ENCODE assay signal across 1 cellular context in genomic region chr20:64083380-64084208, GRCh38.
TF ChIP-seq lines count a peak whose summit lies in the region.

No MANE protein-coding gene starts in this region.

TF ChIP-seq in HEK293, 187 proteins besides CTCF, POLR2A, EP300 and RAD21 (continued from another document):
- TF ChIP-seq ZBTB1 (tag by site-specific recombination; IDR thresholded peaks at IDR 0.05), result 0 out of 2 replicates have a peak, but pooled peaks have one; percentile 33
- no peak for TF ChIP-seq PBX3 (CRISPR knock-in tag; IDR thresholded peaks at IDR 0.05)
- no peak for TF ChIP-seq ZNF350 (tag by site-specific recombination; IDR thresholded peaks at IDR 0.05)
- no peak for TF ChIP-seq ZNF600 (tag by site-specific recombination; IDR thresholded peaks at IDR 0.05)
- no peak for TF ChIP-seq ZNF747 (tag by site-specific recombination; IDR thresholded peaks at IDR 0.05)
- no peak for TF ChIP-seq SCRT2 (tag by site-specific recombination; IDR thresholded peaks at IDR 0.05)
- no peak for TF ChIP-seq ZNF132 (tag by site-specific recombination; IDR thresholded peaks at IDR 0.05; ENCODE audit: borderline replicate concordance)
- TF ChIP-seq SALL2 (tag by site-specific recombination; IDR thresholded peaks at IDR 0.05; ENCODE audit: borderline replicate concordance), result no peak
- TF ChIP-seq ZNF341 (tag by site-specific recombination; IDR thresholded peaks at IDR 0.05; ENCODE audit: low read depth), result no peak; the same call in 1 of the 2 replicates
- TF ChIP-seq, protein P1, sequence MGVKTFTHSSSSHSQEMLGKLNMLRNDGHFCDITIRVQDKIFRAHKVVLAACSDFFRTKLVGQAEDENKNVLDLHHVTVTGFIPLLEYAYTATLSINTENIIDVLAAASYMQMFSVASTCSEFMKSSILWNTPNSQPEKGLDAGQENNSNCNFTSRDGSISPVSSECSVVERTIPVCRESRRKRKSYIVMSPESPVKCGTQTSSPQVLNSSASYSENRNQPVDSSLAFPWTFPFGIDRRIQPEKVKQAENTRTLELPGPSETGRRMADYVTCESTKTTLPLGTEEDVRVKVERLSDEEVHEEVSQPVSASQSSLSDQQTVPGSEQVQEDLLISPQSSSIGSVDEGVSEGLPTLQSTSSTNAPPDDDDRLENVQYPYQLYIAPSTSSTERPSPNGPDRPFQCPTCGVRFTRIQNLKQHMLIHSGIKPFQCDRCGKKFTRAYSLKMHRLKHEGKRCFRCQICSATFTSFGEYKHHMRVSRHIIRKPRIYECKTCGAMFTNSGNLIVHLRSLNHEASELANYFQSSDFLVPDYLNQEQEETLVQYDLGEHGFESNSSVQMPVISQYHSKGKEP (tag by site-specific recombination; IDR thresholded peaks at IDR 0.05), result no peak
- no peak for TF ChIP-seq ZNF560 (tag by site-specific recombination; IDR thresholded peaks at IDR 0.05; ENCODE audit: borderline replicate concordance)
- TF ChIP-seq WT1 (tag by site-specific recombination; IDR thresholded peaks at IDR 0.05), result 0 out of 2 replicates have a peak, but pooled peaks have one; percentile 25
- TF ChIP-seq ZNF76 (tag by site-specific recombination; IDR thresholded peaks at IDR 0.05; ENCODE audit: borderline replicate concordance, low read depth), result peak; percentile 11; the same call in 1 of the 2 replicates
- TF ChIP-seq, protein P2, sequence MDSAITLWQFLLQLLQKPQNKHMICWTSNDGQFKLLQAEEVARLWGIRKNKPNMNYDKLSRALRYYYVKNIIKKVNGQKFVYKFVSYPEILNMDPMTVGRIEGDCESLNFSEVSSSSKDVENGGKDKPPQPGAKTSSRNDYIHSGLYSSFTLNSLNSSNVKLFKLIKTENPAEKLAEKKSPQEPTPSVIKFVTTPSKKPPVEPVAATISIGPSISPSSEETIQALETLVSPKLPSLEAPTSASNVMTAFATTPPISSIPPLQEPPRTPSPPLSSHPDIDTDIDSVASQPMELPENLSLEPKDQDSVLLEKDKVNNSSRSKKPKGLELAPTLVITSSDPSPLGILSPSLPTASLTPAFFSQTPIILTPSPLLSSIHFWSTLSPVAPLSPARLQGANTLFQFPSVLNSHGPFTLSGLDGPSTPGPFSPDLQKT (IDR thresholded peaks at IDR 0.05; ENCODE audit: borderline replicate concordance, low read depth, low read length), result no peak
- TF ChIP-seq, protein P3, sequence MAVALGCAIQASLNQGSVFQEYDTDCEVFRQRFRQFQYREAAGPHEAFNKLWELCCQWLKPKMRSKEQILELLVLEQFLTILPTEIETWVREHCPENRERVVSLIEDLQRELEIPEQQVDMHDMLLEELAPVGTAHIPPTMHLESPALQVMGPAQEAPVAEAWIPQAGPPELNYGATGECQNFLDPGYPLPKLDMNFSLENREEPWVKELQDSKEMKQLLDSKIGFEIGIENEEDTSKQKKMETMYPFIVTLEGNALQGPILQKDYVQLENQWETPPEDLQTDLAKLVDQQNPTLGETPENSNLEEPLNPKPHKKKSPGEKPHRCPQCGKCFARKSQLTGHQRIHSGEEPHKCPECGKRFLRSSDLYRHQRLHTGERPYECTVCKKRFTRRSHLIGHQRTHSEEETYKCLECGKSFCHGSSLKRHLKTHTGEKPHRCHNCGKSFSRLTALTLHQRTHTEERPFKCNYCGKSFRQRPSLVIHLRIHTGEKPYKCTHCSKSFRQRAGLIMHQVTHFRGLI (tag by site-specific recombination; IDR thresholded peaks at IDR 0.05), result 0 out of 2 replicates have a peak, but pooled peaks have one; percentile 15
- TF ChIP-seq KLF9 (tag by site-specific recombination; IDR thresholded peaks at IDR 0.05; ENCODE audit: low read depth), result peak; percentile 61; the same call in 1 of the 2 replicates
- TF ChIP-seq ZNF707 (tag by site-specific recombination; IDR thresholded peaks at IDR 0.05), result no peak
- TF ChIP-seq ZNF16 (tag by site-specific recombination; IDR thresholded peaks at IDR 0.05; ENCODE audit: low read depth), result no peak
- TF ChIP-seq ZBTB8A (tag by site-specific recombination; IDR thresholded peaks at IDR 0.05), result peak; percentile 77
- TF ChIP-seq MEIS1 (CRISPR knock-in tag; IDR thresholded peaks at IDR 0.05; ENCODE audit: borderline replicate concordance), result no peak
- no peak for TF ChIP-seq GLI4 (tag by site-specific recombination; IDR thresholded peaks at IDR 0.05)
- TF ChIP-seq YY1 (tag by site-specific recombination; IDR thresholded peaks at IDR 0.05), result peak; percentile 73
- no peak for TF ChIP-seq ZSCAN5A (tag by site-specific recombination; IDR thresholded peaks at IDR 0.05)
- TF ChIP-seq, protein P4, sequence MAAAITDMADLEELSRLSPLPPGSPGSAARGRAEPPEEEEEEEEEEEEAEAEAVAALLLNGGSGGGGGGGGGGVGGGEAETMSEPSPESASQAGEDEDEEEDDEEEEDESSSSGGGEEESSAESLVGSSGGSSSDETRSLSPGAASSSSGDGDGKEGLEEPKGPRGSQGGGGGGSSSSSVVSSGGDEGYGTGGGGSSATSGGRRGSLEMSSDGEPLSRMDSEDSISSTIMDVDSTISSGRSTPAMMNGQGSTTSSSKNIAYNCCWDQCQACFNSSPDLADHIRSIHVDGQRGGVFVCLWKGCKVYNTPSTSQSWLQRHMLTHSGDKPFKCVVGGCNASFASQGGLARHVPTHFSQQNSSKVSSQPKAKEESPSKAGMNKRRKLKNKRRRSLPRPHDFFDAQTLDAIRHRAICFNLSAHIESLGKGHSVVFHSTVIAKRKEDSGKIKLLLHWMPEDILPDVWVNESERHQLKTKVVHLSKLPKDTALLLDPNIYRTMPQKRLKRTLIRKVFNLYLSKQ (tag by site-specific recombination; IDR thresholded peaks at IDR 0.05; ENCODE audit: borderline replicate concordance), result no peak
- TF ChIP-seq KLF16 (tag by site-specific recombination; IDR thresholded peaks at IDR 0.05), result peak; percentile 54; the same call in 1 of the 2 replicates
- 0 out of 2 replicates have a peak, but pooled peaks have one; percentile 22 for TF ChIP-seq BCL11A (tag by site-specific recombination; IDR thresholded peaks at IDR 0.05; ENCODE audit: low read depth)
- no peak for TF ChIP-seq ZSCAN16 (tag by site-specific recombination; IDR thresholded peaks at IDR 0.05)
- 0 out of 2 replicates have a peak, but pooled peaks have one; percentile 71 for TF ChIP-seq ZBTB7A (tag by site-specific recombination; IDR thresholded peaks at IDR 0.05; ENCODE audit: low read depth)
